17 cellular contexts compared by ENCODE assay signal in genomic region chr18:9617006-9617542, GRCh38. TPM values are rescaled to one million over a fixed set of nuclear protein-coding genes. Genes with fewer than 3 reads are reported as not detected.
A peak's percentile ranks its signal among the peaks of the same experiment; 100 is the strongest.
DNase-seq lines count a peak whose midpoint lies in the region; ATAC-seq and TF ChIP-seq lines count a peak whose summit lies in the region.
"Had no signal": no experiment of that assay in that cellular context is flagged by ENCODE, and none has a peak within 500 bp of the region (broad histone marks: within the 10 kb centered on the region; RNA-seq: fewer than 3 reads in every experiment).

No MANE protein-coding gene starts in this region.

- H3K27ac ChIP-seq in HCT116 (ENCODE audit: low read depth, low read length) (no peak overlapping the region), cingulate gyrus (ENCODE audit: low read depth, low read length) (peak overlapping the region; percentile 47), OCI-LY7 (ENCODE audit: low read depth, low read length, poor library complexity, severe bottlenecking) (no peak overlapping the region)
- H3K27ac ChIP-seq: heart left ventricle had no signal

- H2AFZ ChIP-seq in HCT116 (ENCODE audit: low read depth, low read length, poor library complexity, severe bottlenecking) (no peak overlapping the region), OCI-LY7 (ENCODE audit: low read length) (no peak overlapping the region)

- no peak for TF ChIP-seq POLR2A in HCT116 (IDR thresholded peaks at IDR 0.05; ENCODE audit: borderline replicate concordance, extremely low read depth, insufficient read depth, insufficient read length)

- no peaks in the 10 kb centered on the region for H3K9me3 ChIP-seq in HCT116 (ENCODE audit: control insufficient read depth in 1 of 2, insufficient read depth in 1 of 2, low read depth in 1 of 2, low read length in 2 of 2)
- no peaks in the 10 kb centered on the region for H3K9me3 ChIP-seq in OCI-LY7 (ENCODE audit: low read length)
- H3K9me3 ChIP-seq: heart left ventricle, tibial nerve had no signal

- DNase-seq in HCT116 (ENCODE audit: low read depth, low spot score) (no peak), RPMI7951 (ENCODE audit: low read depth) (peak; percentile 11), pons (ENCODE audit: low spot score) (peak; percentile 15), OCI-LY7 (ENCODE audit: low spot score) (no peak)
- DNase-seq in T-helper 2 cell treated with Interferon-gamma antibody and Interleukin-4, amounts not matched to agents 5 μg/mL and 100 μg/mL, for 36 hours (ENCODE audit: low spot score) = no peak
- DNase-seq in stimulated activated CD4-positive, alpha-beta T cell treated with anti-CD3 and anti-CD28 coated beads, Interleukin-1b, Interleukin-23, amount 100 ng/mL, for 48 hours = no peak
- DNase-seq: activated CD4-positive, CD25-positive, alpha-beta regulatory T cell treated with anti-CD3 and anti-CD28 coated beads, Interleukin-2, amount 50 U/mL, for 72 hours; CD8-positive, alpha-beta T cell; central memory CD4-positive, alpha-beta T cell; GF-D8; heart left ventricle; kidney glomerular epithelial cell; NCI-H1105 treated with DMSO at 0.1 percent for 48 hours; stimulated activated CD4-positive, alpha-beta T cell treated with anti-CD3 and anti-CD28 coated beads, Interleukin-4, amount 100 ng/mL, for 1 hour had no signal

- intact Hi-C loops in HCT116 (cut with micrococcal nuclease) (loop anchor here (10.0 kb wide), 2 partner anchors 298 to 338 kb away; partner anchors contain the start of gene VAPA), OCI-LY7 (cut with micrococcal nuclease; ENCODE audit: unreplicated experiment) (loop anchor here (1.0 to 10.0 kb wide), 3 partner anchors 10 to 908 kb away; partner anchors contain the start of gene NAPG)

- CTCF ChIA-PET in HCT116 (lab: Charles Lee) (no interaction called here), OCI-LY7 (lab: Charles Lee; ENCODE audit: unreplicated experiment) (no interaction called here)

- no peaks in the 10 kb centered on the region for H3K27me3 ChIP-seq in HCT116 (ENCODE audit: insufficient read depth, low read length)
- H3K27me3 ChIP-seq: heart left ventricle, tibial nerve had no signal

- TF ChIP-seq RAD21 in HCT116 (IDR thresholded peaks at IDR 0.05; ENCODE audit: low read depth) = no peak

- H3K27ac Mint-ChIP-seq in T-helper 2 cell treated with Interferon-gamma antibody and Interleukin-4, amounts not matched to agents 5 μg/mL and 100 μg/mL, for 36 hours = no peak overlapping the region
- H3K27ac Mint-ChIP-seq: CD8-positive, alpha-beta T cell had no signal

- no peak overlapping the region for H3K9ac ChIP-seq in HCT116 (ENCODE audit: low read length)

- no peak for ATAC-seq in HCT116
- ATAC-seq: CD8-positive, alpha-beta T cell; heart left ventricle had no signal

- no peak for TF ChIP-seq CTCF in HCT116 (IDR thresholded peaks at IDR 0.05 in 2 of 3, conservative IDR thresholded peaks at IDR 0.05 in 1 of 3; ENCODE audit: borderline replicate concordance in 1 of 3, insufficient read depth in 1 of 3, low read depth in 2 of 3, low read length in 2 of 3)
- no peak for TF ChIP-seq CTCF in OCI-LY7 (conservative IDR thresholded peaks at IDR 0.05; ENCODE audit: low read length)

- peaks cover 18 to 42% of the 10 kb centered on the region in 2 experiments for H3K4me1 ChIP-seq in HCT116 (ENCODE audit: control insufficient read depth in 1 of 2, insufficient read depth in 2 of 2, low read length in 2 of 2)
- peaks cover 17% of the 10 kb centered on the region for H3K4me1 ChIP-seq in OCI-LY7 (ENCODE audit: insufficient read depth, low read length, poor library complexity, severe bottlenecking)

- RAD21 ChIA-PET in HCT116 (lab: Charles Lee; ENCODE audit: low non-redundant PET in 1 of 2, low total read pairs in 2 of 2, uncharacterized antibody in 2 of 2, unreplicated experiment in 2 of 2) = no interaction called here

- H3K4me2 ChIP-seq in HCT116 (ENCODE audit: low read length) = peak overlapping the region; percentile 23; the same call in 1 of the 2 replicates
- H3K4me2 ChIP-seq in OCI-LY7 (ENCODE audit: low read length) = no peak overlapping the region

- BruUV-seq in HCT116 (replicated peaks; lab: Mats Ljungman, UMichigan) (no TSS peak), OCI-LY7 (replicated peaks; lab: Mats Ljungman, UMichigan) (no TSS peak)

- H3K79me2 ChIP-seq in HCT116 (ENCODE audit: insufficient read depth, low read length) (peaks cover 19% of the 10 kb centered on the region), OCI-LY7 (ENCODE audit: insufficient read depth, low read depth, low read length) (peaks cover 17% of the 10 kb centered on the region)

- H3K9me2 ChIP-seq in HCT116 (ENCODE audit: insufficient read depth) (no peaks in the 10 kb centered on the region), OCI-LY7 (ENCODE audit: insufficient read depth, low read length) (no peaks in the 10 kb centered on the region)

- H4K20me1 ChIP-seq in HCT116 (ENCODE audit: insufficient read depth) (no peaks in the 10 kb centered on the region), OCI-LY7 (ENCODE audit: insufficient read depth, low read length) (0 out of 2 replicates have a peak, but pooled peaks cover under 1% of the 10 kb centered on the region)

- peaks cover 42% of the 10 kb centered on the region for H3K4me1 Mint-ChIP-seq in T-helper 2 cell treated with Interferon-gamma antibody and Interleukin-4, amounts not matched to agents 5 μg/mL and 100 μg/mL, for 36 hours (ENCODE audit: low read depth)

- peaks cover 37% of the 10 kb centered on the region for H3K27me3 Mint-ChIP-seq in T-helper 2 cell treated with Interferon-gamma antibody and Interleukin-4, amounts not matched to agents 5 μg/mL and 100 μg/mL, for 36 hours (ENCODE audit: low read depth)
- H3K27me3 Mint-ChIP-seq: activated naive CD4-positive, alpha-beta T cell treated with anti-CD3 and anti-CD28 coated beads, Interleukin-2, amount 50 U/mL, for 24 hours had no signal

- H3K36me3 ChIP-seq in HCT116 (ENCODE audit: control insufficient read depth in 1 of 2, insufficient read depth in 2 of 2, low read length in 2 of 2) (no peaks in the 10 kb centered on the region), OCI-LY7 (ENCODE audit: insufficient read depth, low read length) (no peaks in the 10 kb centered on the region)
- H3K36me3 ChIP-seq: tibial nerve had no signal

- peaks cover 1% of the 10 kb centered on the region for H3K36me3 Mint-ChIP-seq in T-helper 2 cell treated with Interferon-gamma antibody and Interleukin-4, amounts not matched to agents 5 μg/mL and 100 μg/mL, for 36 hours (ENCODE audit: low read depth)

- no peaks in the 10 kb centered on the region for H3K9me3 Mint-ChIP-seq in T-helper 2 cell treated with Interferon-gamma antibody and Interleukin-4, amounts not matched to agents 5 μg/mL and 100 μg/mL, for 36 hours
- H3K9me3 Mint-ChIP-seq: activated naive CD4-positive, alpha-beta T cell treated with anti-CD3 and anti-CD28 coated beads, Interleukin-2, amount 50 U/mL, for 24 hours; CD8-positive, alpha-beta T cell had no signal

- no peak overlapping the region for H3K4me3 Mint-ChIP-seq in T-helper 2 cell treated with Interferon-gamma antibody and Interleukin-4, amounts not matched to agents 5 μg/mL and 100 μg/mL, for 36 hours
- H3K4me3 Mint-ChIP-seq: activated naive CD4-positive, alpha-beta T cell treated with anti-CD3 and anti-CD28 coated beads, Interleukin-2, amount 50 U/mL, for 24 hours; CD8-positive, alpha-beta T cell had no signal

- H3K4me3 ChIP-seq in HCT116 (replicated peaks in 1 of 2; ENCODE audit: low read depth in 1 of 2, low read length in 2 of 2) (no peak overlapping the region), OCI-LY7 (ENCODE audit: low read depth, low read length, poor library complexity, severe bottlenecking) (no peak overlapping the region)
- H3K4me3 ChIP-seq: heart left ventricle, tibial nerve had no signal

- POLR2A ChIA-PET in HCT116 (lab: Charles Lee) = interaction anchor here (1.2 kb wide), 1 partner anchor 11 kb away, joined by 4 read pairs; no protein-coding TSS in a partner anchor
- POLR2A ChIA-PET in OCI-LY7 (lab: Charles Lee) = interaction anchor here (0.7 to 1.2 kb wide), 2 partner anchors 8 to 10 kb away, joined by 3 to 4 read pairs; no protein-coding TSS in a partner anchor

TF ChIP-seq in HCT116, 20 proteins besides CTCF, POLR2A, EP300 and RAD21 (continues in another document):
- TF ChIP-seq, protein P1, sequence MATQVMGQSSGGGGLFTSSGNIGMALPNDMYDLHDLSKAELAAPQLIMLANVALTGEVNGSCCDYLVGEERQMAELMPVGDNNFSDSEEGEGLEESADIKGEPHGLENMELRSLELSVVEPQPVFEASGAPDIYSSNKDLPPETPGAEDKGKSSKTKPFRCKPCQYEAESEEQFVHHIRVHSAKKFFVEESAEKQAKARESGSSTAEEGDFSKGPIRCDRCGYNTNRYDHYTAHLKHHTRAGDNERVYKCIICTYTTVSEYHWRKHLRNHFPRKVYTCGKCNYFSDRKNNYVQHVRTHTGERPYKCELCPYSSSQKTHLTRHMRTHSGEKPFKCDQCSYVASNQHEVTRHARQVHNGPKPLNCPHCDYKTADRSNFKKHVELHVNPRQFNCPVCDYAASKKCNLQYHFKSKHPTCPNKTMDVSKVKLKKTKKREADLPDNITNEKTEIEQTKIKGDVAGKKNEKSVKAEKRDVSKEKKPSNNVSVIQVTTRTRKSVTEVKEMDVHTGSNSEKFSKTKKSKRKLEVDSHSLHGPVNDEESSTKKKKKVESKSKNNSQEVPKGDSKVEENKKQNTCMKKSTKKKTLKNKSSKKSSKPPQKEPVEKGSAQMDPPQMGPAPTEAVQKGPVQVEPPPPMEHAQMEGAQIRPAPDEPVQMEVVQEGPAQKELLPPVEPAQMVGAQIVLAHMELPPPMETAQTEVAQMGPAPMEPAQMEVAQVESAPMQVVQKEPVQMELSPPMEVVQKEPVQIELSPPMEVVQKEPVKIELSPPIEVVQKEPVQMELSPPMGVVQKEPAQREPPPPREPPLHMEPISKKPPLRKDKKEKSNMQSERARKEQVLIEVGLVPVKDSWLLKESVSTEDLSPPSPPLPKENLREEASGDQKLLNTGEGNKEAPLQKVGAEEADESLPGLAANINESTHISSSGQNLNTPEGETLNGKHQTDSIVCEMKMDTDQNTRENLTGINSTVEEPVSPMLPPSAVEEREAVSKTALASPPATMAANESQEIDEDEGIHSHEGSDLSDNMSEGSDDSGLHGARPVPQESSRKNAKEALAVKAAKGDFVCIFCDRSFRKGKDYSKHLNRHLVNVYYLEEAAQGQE (IDR thresholded peaks at IDR 0.05; ENCODE audit: low read depth) = no peak
- TF ChIP-seq ELF1 (IDR thresholded peaks at IDR 0.05; ENCODE audit: borderline replicate concordance, low read depth) (no peak), EZH2phosphoT487 (IDR thresholded peaks at IDR 0.05; ENCODE audit: borderline replicate concordance) (no peak), EZH2 (IDR thresholded peaks at IDR 0.05) (no peak), ZNF274 (IDR thresholded peaks at IDR 0.05; ENCODE audit: low read depth, low read length) (no peak), MAX (IDR thresholded peaks at IDR 0.05) (no peak), CEBPB (IDR thresholded peaks at IDR 0.05; ENCODE audit: low read depth) (no peak)

RNA-seq across cellular contexts. Expression of gene PPP4R1, which starts 2.7 kb away (rescaled TPM):
- 66.7 TPM for total RNA-seq in HCT116 (2021; ENCODE audit: unreplicated experiment)
- 35.7 and 39.8 TPM in 2 replicates for polyA plus RNA-seq in HCT116 (2012)
- total RNA-seq in RPMI7951 (2014; rRNA removed; shearing (Covaris generic)) = 54.5 and 61.0 TPM in 2 replicates
- total RNA-seq in OCI-LY7 (2014; rRNA removed; shearing (Covaris generic)) = 64.9 and 95.9 TPM in 2 replicates
- 60.9 and 72.4 TPM in 2 replicates for total RNA-seq in OCI-LY7 (2022)

Comparison
In these comparisons a context has a peak if more than half of its experiments do, and no peak if none do; other contexts are left out.
1. DNase-seq: peak in RPMI7951 (single experiment) and pons (single experiment); none in HCT116 (single experiment), T-helper 2 cell treated with Interferon-gamma antibody and Interleukin-4, amounts not matched to agents 5 μg/mL and 100 μg/mL, for 36 hours (single experiment), stimulated activated CD4-positive, alpha-beta T cell treated with anti-CD3 and anti-CD28 coated beads, Interleukin-1b, Interleukin-23, amount 100 ng/mL, for 48 hours (single experiment) and OCI-LY7 (single experiment).